Comparison of ENCODE assay signal across 15 cellular contexts in genomic region chr11:125351045-125351867, GRCh38.
"Had no signal": no experiment of that assay in that cellular context is flagged by ENCODE, and none has a peak within 500 bp of the region (broad histone marks: within the 10 kb centered on the region; RNA-seq: fewer than 3 reads in every experiment).

No MANE protein-coding gene starts in this region.

- H3K27me3 ChIP-seq: body of pancreas, colonic mucosa had no signal

- H3K4me3 ChIP-seq: body of pancreas, colonic mucosa had no signal

- H3K4me1 ChIP-seq: body of pancreas, colonic mucosa, parathyroid adenoma had no signal

- H3K27ac ChIP-seq: body of pancreas, colonic mucosa, parathyroid adenoma had no signal

- ATAC-seq: body of pancreas; stimulated activated naive B cell treated with anti-CD40 and anti-IgM and Interleukin-4, amounts not matched to agents 10 μg/mL and 1 μg/mL and 100 μg/mL, for 72 hours had no signal

- DNase-seq: activated CD4-positive, alpha-beta T cell treated with anti-CD3 and anti-CD28 coated beads, Interleukin-2, amount 10 ng/mL, durations not matched to agents 24 days and 14 days; activated CD4-positive, CD25-positive, alpha-beta regulatory T cell; activated CD8-positive, alpha-beta memory T cell treated with anti-CD3 and anti-CD28 coated beads, Interleukin-2, amount 50 U/mL, for 48 hours; activated gamma-delta T cell treated with Interleukin-2 at 50 U/mL for 16 hours; amniotic stem cell; body of pancreas; central memory CD4-positive, alpha-beta T cell; colonic mucosa; effector CD4-positive, alpha-beta T cell; foreskin fibroblast; glutamatergic neuron; immature natural killer cell; naive B cell; stimulated activated naive B cell treated with anti-CD40 and anti-IgM and Interleukin-4, amounts not matched to agents 10 μg/mL and 1 μg/mL and 100 μg/mL, for 72 hours had no signal

- H3K9me3 ChIP-seq: body of pancreas, colonic mucosa had no signal

- H2AFZ ChIP-seq: parathyroid adenoma had no signal

- H3K79me2 ChIP-seq: parathyroid adenoma had no signal

- H3K9ac ChIP-seq: parathyroid adenoma had no signal

- H3K36me3 ChIP-seq: colonic mucosa had no signal
